Comparison of ENCODE assay signal across 8 cellular contexts in the genomic region with DNA sequence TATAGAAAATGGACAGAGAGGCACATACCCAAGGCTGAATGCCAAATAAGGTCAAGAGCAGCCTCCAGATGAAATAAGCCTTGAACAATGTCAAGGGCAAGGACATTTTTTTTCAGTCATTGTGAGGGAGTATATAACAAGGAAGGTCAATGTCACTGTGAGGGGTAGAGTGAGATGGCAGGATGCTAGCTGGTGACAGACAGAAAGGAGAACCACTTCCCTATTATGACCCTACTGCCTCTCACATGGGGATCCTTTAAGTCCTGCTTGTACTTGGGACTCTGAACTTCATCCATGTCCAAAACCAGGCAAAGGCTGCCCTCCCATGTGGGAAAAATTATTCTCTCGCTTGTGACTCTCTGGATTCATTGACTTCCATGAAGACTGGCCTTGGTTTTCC.
"Had no signal": no experiment of that assay in that cellular context is flagged by ENCODE, and none has a peak within 500 bp of the region (broad histone marks: within the 10 kb centered on the region; RNA-seq: fewer than 3 reads in every experiment).

No MANE protein-coding gene starts in this region.

- DNase-seq: activated CD4-positive, alpha-beta memory T cell treated with anti-CD3 and anti-CD28 coated beads, Interleukin-2, amount 10 ng/mL, durations not matched to agents 7 days and 5 days; activated naive CD8-positive, alpha-beta T cell treated with anti-CD3 and anti-CD28 coated beads, Interleukin-2, amount 50 U/mL, for 24 hours; activated T-cell treated with anti-CD3 and anti-CD28 coated beads, Interleukin-2, amount 50 U/mL, for 72 hours; glutamatergic neuron; sigmoid colon; stimulated activated naive CD4-positive, alpha-beta T cell treated with Interleukin-2 at 50 U/mL for 16 hours; trophoblast cell had no signal

- H3K27me3 Mint-ChIP-seq: activated naive CD8-positive, alpha-beta T cell treated with anti-CD3 and anti-CD28 coated beads, Interleukin-2, amount 50 U/mL, for 24 hours had no signal

- FAIRE-seq: bronchial epithelial cell had no signal

- H3K4me3 Mint-ChIP-seq: activated CD4-positive, alpha-beta memory T cell treated with anti-CD3 and anti-CD28 coated beads, Interleukin-2, amount 10 ng/mL, durations not matched to agents 7 days and 5 days; activated naive CD8-positive, alpha-beta T cell treated with anti-CD3 and anti-CD28 coated beads, Interleukin-2, amount 50 U/mL, for 24 hours; activated T-cell treated with anti-CD3 and anti-CD28 coated beads, Interleukin-2, amount 50 U/mL, for 72 hours had no signal

- ATAC-seq: activated naive CD8-positive, alpha-beta T cell treated with anti-CD3 and anti-CD28 coated beads, Interleukin-2, amount 50 U/mL, for 24 hours; activated T-cell treated with anti-CD3 and anti-CD28 coated beads, Interleukin-2, amount 50 U/mL, for 72 hours had no signal
